ENCODE assay signal across 18 cellular contexts in the genomic region with DNA sequence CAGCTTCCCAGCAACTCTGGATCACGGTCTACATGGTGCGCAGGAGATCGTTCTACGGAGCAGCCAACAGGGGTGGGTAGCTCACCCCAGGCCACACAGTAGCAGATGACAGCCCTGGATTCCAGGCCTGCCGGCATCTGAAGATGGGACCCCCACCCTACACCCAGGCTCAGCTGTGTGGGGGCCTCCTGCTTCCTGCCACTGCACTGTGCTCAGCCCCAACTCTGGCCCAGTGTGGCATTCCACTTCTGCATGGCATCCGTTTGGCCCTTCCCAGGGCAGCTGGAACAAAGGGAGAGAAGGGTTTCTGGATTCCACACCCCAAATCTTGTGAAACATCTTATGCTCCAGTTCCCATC.
"Had no signal": no experiment of that assay in that cellular context is flagged by ENCODE, and none has a peak within 500 bp of the region (broad histone marks: within the 10 kb centered on the region; RNA-seq: fewer than 3 reads in every experiment).

No MANE protein-coding gene starts in this region.

- H3K4me3 ChIP-seq: ovary, prostate gland, thyroid gland, upper lobe of right lung had no signal

- H3K27me3 ChIP-seq: neutrophil, ovary, thyroid gland, upper lobe of right lung had no signal

- H3K4me1 ChIP-seq: upper lobe of right lung had no signal

- ATAC-seq: esophagus mucosa, upper lobe of right lung had no signal

- H3K9me3 ChIP-seq: neutrophil, ovary, prostate gland, thyroid gland, upper lobe of right lung had no signal

- H3K36me3 ChIP-seq: ovary had no signal

- H3K27ac ChIP-seq: neutrophil, ovary, prostate gland, thyroid gland, upper lobe of right lung had no signal

- DNase-seq: activated CD4-positive, alpha-beta T cell treated with anti-CD3 and anti-CD28 coated beads for 1 hour; activated CD4-positive, alpha-beta T cell treated with anti-CD3 and anti-CD28 coated beads, Interleukin-2, amount 50 U/mL, for 1 hour; activated effector memory CD4-positive, alpha-beta T cell treated with Interleukin-2 at 50 U/mL for 16 hours; activated naive CD4-positive, alpha-beta T cell treated with Interleukin-2 at 50 U/mL for 16 hours; anterior cingulate cortex; endodermal cell; foreskin fibroblast; head of caudate nucleus; hypothalamus; immature natural killer cell; stimulated activated CD4-positive, alpha-beta T cell treated with anti-CD3 and anti-CD28 coated beads, Interleukin-4, amount 100 ng/mL, for 1 hour; T-helper 2 cell; upper lobe of right lung had no signal
